In genomic region chr4:6918345-6918744, GRCh38 we compare ENCODE assay signal across 1 cellular context.
TF ChIP-seq lines count a peak whose summit lies in the region.

No MANE protein-coding gene starts in this region.

TF ChIP-seq in GM12878, 131 proteins besides CTCF, POLR2A, EP300 and RAD21:
- TF ChIP-seq CREM (IDR thresholded peaks at IDR 0.05; ENCODE audit: low read depth) (no peak), PKNOX1 (IDR thresholded peaks at IDR 0.05) (0 out of 2 replicates have a peak, but pooled peaks have one; percentile 13)
